ENCODE assay signal across 8 cellular contexts in genomic region chr20:46324960-46325703, GRCh38. TPM values are rescaled to one million over a fixed set of nuclear protein-coding genes. Genes with fewer than 3 reads are reported as not detected.
DNase-seq lines count a peak whose midpoint lies in the region; ATAC-seq, FAIRE-seq and TF ChIP-seq lines count a peak whose summit lies in the region.
"Had no signal": no experiment of that assay in that cellular context is flagged by ENCODE, and none has a peak within 500 bp of the region (broad histone marks: within the 10 kb centered on the region; RNA-seq: fewer than 3 reads in every experiment).

No MANE protein-coding gene starts in this region.

- no peak overlapping the region for H3K27ac Mint-ChIP-seq in mesothelial cell of epicardium
- H3K27ac Mint-ChIP-seq: memory B cell had no signal

- no peaks in the 10 kb centered on the region for H3K36me3 Mint-ChIP-seq in mesothelial cell of epicardium
- H3K36me3 Mint-ChIP-seq: memory B cell had no signal

- TF ChIP-seq CTCF in VCaP (conservative IDR thresholded peaks at IDR 0.05) (peak; percentile 65), mesothelial cell of epicardium (IDR thresholded peaks at IDR 0.05; ENCODE audit: unreplicated experiment) (peak; percentile 20)

- FAIRE-seq in HTR-8/SVneo (lab: Jason Lieb, UNC), result peak; percentile 63

- no peak overlapping the region for H3K4me3 Mint-ChIP-seq in mesothelial cell of epicardium
- H3K4me3 Mint-ChIP-seq: memory B cell had no signal

- no peak overlapping the region for H3K27ac ChIP-seq in VCaP

- peaks cover 4% of the 10 kb centered on the region for H3K4me1 Mint-ChIP-seq in mesothelial cell of epicardium
- H3K4me1 Mint-ChIP-seq: memory B cell had no signal

- H3K9me3 Mint-ChIP-seq in mesothelial cell of epicardium, result no peaks in the 10 kb centered on the region
- H3K9me3 Mint-ChIP-seq: memory B cell had no signal

- DNase-seq in DMS153 treated with DMSO at 0.1 percent for 48 hours (lab: John Stamatoyannopoulos, UW; ENCODE audit: unreplicated experiment) (peak; percentile 37), HTR-8/SVneo (ENCODE audit: insufficient read length, low spot score) (peak; percentile 70), mesothelial cell of epicardium (ENCODE audit: low spot score in 2 of 2, unreplicated experiment in 2 of 2) (no peak), occipital lobe (lab: John Stamatoyannopoulos, UW) (no peak)

- H3K27me3 Mint-ChIP-seq in mesothelial cell of epicardium (ENCODE audit: low read depth), result peaks cover 64% of the 10 kb centered on the region

- no peak for ATAC-seq in HG03439 (IDR thresholded peaks at IDR 0.05; ENCODE audit: unreplicated experiment)
- ATAC-seq in GM18861 (IDR thresholded peaks at IDR 0.05; ENCODE audit: unreplicated experiment), result no peak

RNA-seq across cellular contexts. Expression of gene CDH22, which starts 16.8 kb away (rescaled TPM):
- total RNA-seq in mesothelial cell of epicardium (0.14 to 0.18 TPM in 2 of 3 replicates, not detected in the other), occipital lobe (0.31 TPM)

Comparison
In these comparisons a context has a peak if more than half of its experiments do, and no peak if none do; other contexts are left out.
1. DNase-seq: peak in DMS153 treated with DMSO at 0.1 percent for 48 hours (single experiment) and HTR-8/SVneo (single experiment); none in mesothelial cell of epicardium (0 of 2) and occipital lobe (single experiment).